21 cellular contexts compared by ENCODE assay signal in genomic region chr1:147491098-147491497, GRCh38.
"Had no signal": no experiment of that assay in that cellular context is flagged by ENCODE, and none has a peak within 500 bp of the region (broad histone marks: within the 10 kb centered on the region; RNA-seq: fewer than 3 reads in every experiment).

No MANE protein-coding gene starts in this region.

- DNase-seq: Karpas-422, KG1, MM.1S, NCI-H1092 treated with DMSO at 0.1 percent for 48 hours, NCI-H1436, NCI-H187, NCI-H2029, NCI-H2081 treated with DMSO at 0.1 percent for 48 hours, NCI-H2171, NCI-H226, NCI-H446, NCI-H510A, NCI-H524 treated with DMSO at 0.1 percent for 48 hours, NCI-H69, NCI-H774, SHP77, SK-N-SH, SW 1271 had no signal

- H3K9me3 ChIP-seq: SK-N-SH had no signal

- H3K9ac ChIP-seq: SK-N-SH had no signal

- H3K9me2 ChIP-seq: SK-N-SH had no signal

- H3K4me2 ChIP-seq: SK-N-SH had no signal

- ATAC-seq: HepG2, Panc1 had no signal

- H3K27ac ChIP-seq: RWPE1 had no signal
